8 cellular contexts compared by ENCODE assay signal in genomic region chr14:95515080-95515489, GRCh38. TPM values are rescaled to one million over a fixed set of nuclear protein-coding genes. Genes with fewer than 3 reads are reported as not detected.
DNase-seq lines count a peak whose midpoint lies in the region; ATAC-seq and TF ChIP-seq lines count a peak whose summit lies in the region.

No MANE protein-coding gene starts in this region.

- H3K27me3 Mint-ChIP-seq in activated naive CD4-positive, alpha-beta T cell treated with anti-CD3 and anti-CD28 coated beads for 36 hours (ENCODE audit: low read depth), result no peaks in the 10 kb centered on the region
- H3K27me3 Mint-ChIP-seq in T-cell (no peaks in the 10 kb centered on the region), neural progenitor cell (ENCODE audit: insufficient read depth, low read depth) (peaks cover 19% of the 10 kb centered on the region)

- H3K79me2 ChIP-seq in neural progenitor cell (ENCODE audit: low read depth), result no peaks in the 10 kb centered on the region

- peak overlapping the region; percentile 80 for H3K4me3 Mint-ChIP-seq in activated naive CD4-positive, alpha-beta T cell treated with anti-CD3 and anti-CD28 coated beads for 36 hours
- H3K4me3 Mint-ChIP-seq in T-cell (peak overlapping the region; percentile 84 to 90 (median 88)), neural progenitor cell (peak overlapping the region; percentile 63)

- no peaks in the 10 kb centered on the region for H3K36me3 ChIP-seq in esophagus squamous epithelium
- H3K36me3 ChIP-seq in neural progenitor cell, result no peaks in the 10 kb centered on the region

- H3K9me3 Mint-ChIP-seq in activated naive CD4-positive, alpha-beta T cell treated with anti-CD3 and anti-CD28 coated beads for 36 hours, result no peaks in the 10 kb centered on the region
- H3K9me3 Mint-ChIP-seq in T-cell (no peaks in the 10 kb centered on the region), neural progenitor cell (no peaks in the 10 kb centered on the region)

- DNase-seq in activated naive CD4-positive, alpha-beta T cell treated with anti-CD3 and anti-CD28 coated beads for 36 hours, result peak; percentile 31
- no peak for DNase-seq in activated naive CD4-positive, alpha-beta T cell treated with Interleukin-2 at 50 U/mL for 16 hours
- no peak for DNase-seq in T-cell
- DNase-seq in esophagus squamous epithelium (lab: John Stamatoyannopoulos, UW), result no peak
- DNase-seq in neural progenitor cell (ENCODE audit: low spot score), result peak; percentile 58
- no peak for DNase-seq in stimulated activated naive CD4-positive, alpha-beta T cell treated with Interleukin-2 at 50 U/mL for 16 hours (lab: John Stamatoyannopoulos, UW)

- intact Hi-C loops in activated naive CD4-positive, alpha-beta T cell treated with anti-CD3 and anti-CD28 coated beads for 36 hours (cut with micrococcal nuclease), result loop anchor here (5.0 kb wide), 1 partner anchor 33 kb away; no protein-coding TSS in a partner anchor
- intact Hi-C loops in esophagus squamous epithelium (cut with DNase I), result no loop called here

- no peak overlapping the region for H2AFZ ChIP-seq in neural progenitor cell (replicated peaks)

- peaks cover 21% of the 10 kb centered on the region for H3F3A ChIP-seq in neural progenitor cell (ENCODE audit: low read depth)

- peak overlapping the region; percentile 75 to 93 (median 86) for H3K27ac ChIP-seq in esophagus squamous epithelium
- no peak overlapping the region for H3K27ac ChIP-seq in neural progenitor cell

- WGBS in esophagus squamous epithelium, 2 donors, result 0% methylated on average over 1 to 3 of the region's 9 CpGs

- H3K27me3 ChIP-seq in esophagus squamous epithelium (peaks cover 0 to 35% (median 0%) of the 10 kb centered on the region in 4 donors), neural progenitor cell (peaks cover 65% of the 10 kb centered on the region)

- H3K9ac ChIP-seq in neural progenitor cell, result no peak overlapping the region

- peaks cover 60% of the 10 kb centered on the region for H3K4me1 Mint-ChIP-seq in activated naive CD4-positive, alpha-beta T cell treated with anti-CD3 and anti-CD28 coated beads for 36 hours (ENCODE audit: low read depth)
- peaks cover 69 to 80% (median 74%) of the 10 kb centered on the region in 3 donors for H3K4me1 Mint-ChIP-seq in T-cell
- peaks cover 17% of the 10 kb centered on the region for H3K4me1 Mint-ChIP-seq in neural progenitor cell

- peaks cover 12% of the 10 kb centered on the region for H4K20me1 ChIP-seq in neural progenitor cell (ENCODE audit: low read depth)

- H3K4me1 ChIP-seq in esophagus squamous epithelium (peaks cover 50 to 95% (median 60%) of the 10 kb centered on the region in 3 donors), neural progenitor cell (peaks cover 21% of the 10 kb centered on the region)

- TF ChIP-seq CTCF in esophagus squamous epithelium (IDR thresholded peaks at IDR 0.05) (no peak), neural progenitor cell (IDR thresholded peaks at IDR 0.05) (no peak)

- H3K9me3 ChIP-seq in esophagus squamous epithelium (no peaks in the 10 kb centered on the region), neural progenitor cell (ENCODE audit: low read depth) (no peaks in the 10 kb centered on the region)

- H3K27ac Mint-ChIP-seq in activated naive CD4-positive, alpha-beta T cell treated with anti-CD3 and anti-CD28 coated beads for 36 hours, result peak overlapping the region; percentile 59
- H3K27ac Mint-ChIP-seq in T-cell (peak overlapping the region; percentile 86 to 92), neural progenitor cell (no peak overlapping the region)

- H3K4me3 ChIP-seq in esophagus squamous epithelium, result peak overlapping the region in 3 of 4 donors; percentile 58 to 85 (median 77)
- H3K4me3 ChIP-seq in neural progenitor cell, result no peak overlapping the region

- CTCF ChIA-PET in activated naive CD4-positive, alpha-beta T cell treated with anti-CD3 and anti-CD28 coated beads for 36 hours (lab: Charles Lee), result interaction anchor here (0.9 to 4.3 kb wide), 7 partner anchors 12 to 73 kb away, joined by 3 to 29 read pairs (median 4); no protein-coding TSS in a partner anchor
- CTCF ChIA-PET in T-cell (lab: Charles Lee), result interaction anchor here in 1 of 2 donors (1.3 to 2.8 kb wide), 2 partner anchors 12 to 73 kb away, joined by 5 to 20 read pairs; no protein-coding TSS in a partner anchor

- ATAC-seq in T-cell (replicated peaks in 1 of 4) (no peak), GM21786 (IDR thresholded peaks at IDR 0.05; ENCODE audit: unreplicated experiment) (no peak), HG02938 (IDR thresholded peaks at IDR 0.05; ENCODE audit: unreplicated experiment) (no peak)

- peak overlapping the region; percentile 100 for H3K4me2 ChIP-seq in neural progenitor cell

- H3K36me3 Mint-ChIP-seq in activated naive CD4-positive, alpha-beta T cell treated with anti-CD3 and anti-CD28 coated beads for 36 hours (ENCODE audit: low read depth), result peaks cover 4% of the 10 kb centered on the region
- H3K36me3 Mint-ChIP-seq in T-cell (peaks cover 13% of the 10 kb centered on the region), neural progenitor cell (no peaks in the 10 kb centered on the region)

- no peak for TF ChIP-seq POLR2A in esophagus squamous epithelium (IDR thresholded peaks at IDR 0.05)

- POLR2A ChIA-PET in T-cell (lab: Charles Lee), result interaction anchor here (0.6 to 0.9 kb wide), 2 partner anchors 46 to 52 kb away, joined by 3 to 8 read pairs; no protein-coding TSS in a partner anchor

RNA-seq across cellular contexts. Expression of gene SYNE3, which starts 1.4 kb away (rescaled TPM):
- 10 to 100 TPM; 21.6 to 22.8 TPM for total RNA-seq in activated naive CD4-positive, alpha-beta T cell treated with anti-CD3 and anti-CD28 coated beads for 36 hours
- total RNA-seq in T-cell (10 to 100 TPM; 55.6 to 92.3 (median 77.8) TPM), esophagus squamous epithelium (10 to 100 TPM in 1 of 4 donors, 1 to 10 TPM in 3; 1.5 to 11.6 (median 5.5) TPM), neural progenitor cell (ENCODE audit: low replicate concordance) (0.03 and 0.06 TPM in 2 replicates)

RNA-seq across cellular contexts. Expression of gene GLRX5, which starts 19.8 kb away (rescaled TPM):
- total RNA-seq in activated naive CD4-positive, alpha-beta T cell treated with anti-CD3 and anti-CD28 coated beads for 36 hours, result 10 to 100 TPM; 34.2 to 34.6 TPM
- total RNA-seq in T-cell, result 10 to 100 TPM; 15.4 to 24.2 (median 16.0) TPM
- total RNA-seq in esophagus squamous epithelium, result 10 to 100 TPM; 14.4 to 40.1 (median 32.6) TPM
- total RNA-seq in neural progenitor cell (ENCODE audit: low replicate concordance), result 71.8 and 99.9 TPM in 2 replicates

Comparison
In these comparisons a context has a peak if more than half of its experiments do, and no peak if none do; other contexts are left out.
1. DNase-seq: peak in activated naive CD4-positive, alpha-beta T cell treated with anti-CD3 and anti-CD28 coated beads for 36 hours (single experiment) and neural progenitor cell (single experiment); none in activated naive CD4-positive, alpha-beta T cell treated with Interleukin-2 at 50 U/mL for 16 hours (single experiment), T-cell (0 of 34), esophagus squamous epithelium (single experiment) and stimulated activated naive CD4-positive, alpha-beta T cell treated with Interleukin-2 at 50 U/mL for 16 hours (single experiment).
2. Peak in every context shown above with its lines, with median percentiles within 50 percentile points of each other: H3K4me3 Mint-ChIP-seq.